1 cellular context compared by ENCODE assay signal in genomic region chr3:53236112-53236841, GRCh38.
TF ChIP-seq lines count a peak whose summit lies in the region.

No MANE protein-coding gene starts in this region.

TF ChIP-seq in K562, 482 proteins besides CTCF, POLR2A, EP300 and RAD21 (continued from another document and continues in another):
- no peak for TF ChIP-seq ELK1 (CRISPR knock-in tag; IDR thresholded peaks at IDR 0.05)
- no peak for TF ChIP-seq NCOA2 (IDR thresholded peaks at IDR 0.05; ENCODE audit: partially characterized antibody in 2 of 2)
- TF ChIP-seq EHMT2 (IDR thresholded peaks at IDR 0.05) = no peak
- no peak for TF ChIP-seq XRCC4 (IDR thresholded peaks at IDR 0.05; ENCODE audit: extremely low read depth, insufficient read depth, insufficient read length)
- TF ChIP-seq LCOR (CRISPR knock-in tag; IDR thresholded peaks at IDR 0.05) = no peak
- TF ChIP-seq SIN3A (IDR thresholded peaks at IDR 0.05; ENCODE audit: borderline replicate concordance in 2 of 2, control insufficient read depth in 1 of 2, low read depth in 2 of 2, low read length in 2 of 2) = no peak
- no peak for TF ChIP-seq ARID4B (CRISPR knock-in tag; IDR thresholded peaks at IDR 0.05)
- 0 out of 6 replicates have a peak, but pooled peaks of 1 of the 3 experiments have one; percentile 36 for TF ChIP-seq ZBTB11 (CRISPR knock-in tag; IDR thresholded peaks at IDR 0.05)
- no peak for TF ChIP-seq SMARCB1 (IDR thresholded peaks at IDR 0.05; ENCODE audit: insufficient read length, low read depth)
- TF ChIP-seq TEAD2 (tag; IDR thresholded peaks at IDR 0.05) = no peak
- TF ChIP-seq CUX1 (CRISPR knock-in tag; IDR thresholded peaks at IDR 0.05) = no peak
- 0 out of 2 replicates have a peak, but pooled peaks have one; percentile 66 for TF ChIP-seq ZNF175 (CRISPR knock-in tag; IDR thresholded peaks at IDR 0.05; ENCODE audit: low read depth)
- no peak for TF ChIP-seq ZNF57 (CRISPR knock-in tag; IDR thresholded peaks at IDR 0.05)
- no peak for TF ChIP-seq TSC22D4 (tag; IDR thresholded peaks at IDR 0.05)
- TF ChIP-seq EP400 (IDR thresholded peaks at IDR 0.05) = no peak
- no peak for TF ChIP-seq SRF (CRISPR knock-in tag; IDR thresholded peaks at IDR 0.05)
- TF ChIP-seq CEBPZ (IDR thresholded peaks at IDR 0.05; ENCODE audit: borderline replicate concordance, low read depth, low read length) = no peak
- no peak for TF ChIP-seq KLF16 (IDR thresholded peaks at IDR 0.05)
- TF ChIP-seq ZKSCAN3 (CRISPR knock-in tag; IDR thresholded peaks at IDR 0.05) = no peak
- TF ChIP-seq EZH2 (IDR thresholded peaks at IDR 0.05; ENCODE audit: borderline replicate concordance, low read depth, low read length) = no peak
- no peak for TF ChIP-seq HES1 (IDR thresholded peaks at IDR 0.05; ENCODE audit: low read depth)
- TF ChIP-seq HNRNPL (IDR thresholded peaks at IDR 0.05; ENCODE audit: low read depth, low read length) = no peak
- TF ChIP-seq ZNF561 (CRISPR knock-in tag; conservative IDR thresholded peaks at IDR 0.05) = no peak
- peak; percentile 55 for TF ChIP-seq CXXC5 (CRISPR knock-in tag; IDR thresholded peaks at IDR 0.05)
- TF ChIP-seq BCOR (IDR thresholded peaks at IDR 0.05) = no peak
- TF ChIP-seq POLR3G (IDR thresholded peaks at IDR 0.05; ENCODE audit: extremely low read depth, insufficient read length, insufficient replicate concordance) = no peak
- TF ChIP-seq MECOM (CRISPR knock-in tag; IDR thresholded peaks at IDR 0.05) = no peak
- TF ChIP-seq NCOA1 (IDR thresholded peaks at IDR 0.05; ENCODE audit: low read depth) = no peak
- no peak for TF ChIP-seq NR0B1 (IDR thresholded peaks at IDR 0.05; ENCODE audit: partially characterized antibody)
- TF ChIP-seq ZFP1 (CRISPR knock-in tag; IDR thresholded peaks at IDR 0.05) = no peak
- peak; percentile 98 for TF ChIP-seq ZNF592 (IDR thresholded peaks at IDR 0.05)
- no peak for TF ChIP-seq ZFPM2 (CRISPR knock-in tag; IDR thresholded peaks at IDR 0.05)
